ENCODE assay signal across 11 cellular contexts in the genomic region with DNA sequence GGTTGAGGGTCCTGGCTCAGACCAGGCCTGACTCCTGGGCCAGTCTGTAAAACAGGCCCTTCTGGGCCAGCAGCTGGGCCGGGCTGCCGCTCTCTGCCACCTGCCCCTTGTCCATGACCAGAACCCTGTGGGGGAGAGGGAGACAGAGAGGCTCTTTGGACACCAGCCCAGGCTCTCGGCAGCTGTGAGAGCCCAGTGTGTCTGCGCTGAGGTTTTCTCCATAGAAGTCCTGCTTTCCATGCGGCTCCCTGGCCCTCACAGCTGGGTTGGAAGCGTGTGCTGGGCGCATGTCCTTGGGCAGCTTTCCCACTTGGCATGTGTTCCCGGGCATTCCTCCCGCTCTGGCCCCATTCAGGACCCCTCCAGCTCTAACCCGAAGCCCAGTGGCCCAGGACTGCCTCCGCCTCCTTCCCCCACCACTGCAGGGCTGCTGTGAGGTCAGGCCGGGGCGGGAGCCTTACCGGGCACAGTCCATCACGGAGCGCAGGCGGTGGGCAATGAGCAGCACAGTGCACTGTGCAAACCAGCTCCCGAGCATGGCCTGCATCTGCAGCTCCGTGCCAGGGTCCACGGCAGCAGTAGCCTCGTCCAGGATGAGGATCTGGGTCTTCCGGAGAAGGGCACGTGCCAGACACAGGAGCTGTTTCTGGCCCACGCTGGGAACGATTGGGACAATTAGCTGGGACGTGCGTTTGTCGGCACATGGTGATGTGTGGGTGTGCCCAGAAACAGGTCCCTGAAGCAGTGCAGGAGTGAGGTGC.
DNase-seq lines count a peak whose midpoint lies in the region; ATAC-seq, FAIRE-seq and TF ChIP-seq lines count a peak whose summit lies in the region.
"Had no signal": no experiment of that assay in that cellular context is flagged by ENCODE, and none has a peak within 500 bp of the region (broad histone marks: within the 10 kb centered on the region; RNA-seq: fewer than 3 reads in every experiment).

No MANE protein-coding gene starts in this region.

- H3K36me3 ChIP-seq in pancreas: no peaks in the 10 kb centered on the region

- FAIRE-seq in pancreas (lab: Jason Lieb, UNC): no peak

- TF ChIP-seq CTCF in pancreas (IDR thresholded peaks at IDR 0.05): no peak

- H3K9me3 Mint-ChIP-seq in natural killer cell treated with Interleukin-12 subunit alpha and Interleukin-12 subunit beta and Interleukin-15 and Interleukin-18, amount 100 ng/mL, for 72 hours: no peaks in the 10 kb centered on the region
- H3K9me3 Mint-ChIP-seq: activated CD4-positive, alpha-beta T cell treated with anti-CD3 and anti-CD28 coated beads, Interleukin-2, amount 10 ng/mL, durations not matched to agents 7 days and 5 days; dendritic cell treated with granulocyte-macrophage colony-stimulating factor and Interleukin-4, amounts not matched to agents 40 ng/mL and 50 ng/mL, for 4 days; neural crest cell had no signal

- 17 to 18% methylated on average over 28 of the region's 28 CpGs for WGBS in pancreas, 2 donors

- peak overlapping the region; percentile 48 to 68 (median 61) for H3K27ac ChIP-seq in pancreas

- no peaks in the 10 kb centered on the region for H3K27me3 Mint-ChIP-seq in T-helper 17 cell
- H3K27me3 Mint-ChIP-seq in natural killer cell treated with Interleukin-12 subunit alpha and Interleukin-12 subunit beta and Interleukin-15 and Interleukin-18, amount 100 ng/mL, for 72 hours: peaks cover 0 to 4% of the 10 kb centered on the region in 2 donors
- H3K27me3 Mint-ChIP-seq: activated CD4-positive, alpha-beta T cell treated with anti-CD3 and anti-CD28 coated beads, Interleukin-2, amount 10 ng/mL, durations not matched to agents 7 days and 5 days; dendritic cell treated with granulocyte-macrophage colony-stimulating factor and Interleukin-4, amounts not matched to agents 40 ng/mL and 50 ng/mL, for 4 days had no signal

- intact Hi-C loops in Right ventricle myocardium inferior (cut with DNase I): no loop called here
- intact Hi-C loops in pancreas (cut with DNase I): no loop called here

- H3K27me3 ChIP-seq in pancreas: no peaks in the 10 kb centered on the region

- peak in 13 of 14 donors; percentile 19 to 88 (median 71) for DNase-seq in C1 segment of cervical spinal cord (lab: John Stamatoyannopoulos, UW)
- DNase-seq in T-helper 17 cell: no peak
- peak; percentile 76 for DNase-seq in Right ventricle myocardium inferior (ENCODE audit: missing footprints)
- peak; percentile 71 to 91 (median 82) for DNase-seq in pancreas
- no peak for DNase-seq in natural killer cell treated with Interleukin-12 subunit alpha and Interleukin-12 subunit beta and Interleukin-15 and Interleukin-18, amount 100 ng/mL, for 72 hours (ENCODE audit: low spot score)
- no peak for DNase-seq in stimulated activated CD4-positive, alpha-beta T cell treated with anti-CD3 and anti-CD28 coated beads, Interleukin-2, amount 100 ng/mL, for 48 hours
- DNase-seq: activated CD4-positive, alpha-beta T cell treated with anti-CD3 and anti-CD28 coated beads, Interleukin-2, amount 10 ng/mL, durations not matched to agents 7 days and 5 days had no signal

- peaks cover 3% of the 10 kb centered on the region for H3K36me3 Mint-ChIP-seq in T-helper 17 cell (ENCODE audit: low read depth)
- no peaks in the 10 kb centered on the region for H3K36me3 Mint-ChIP-seq in natural killer cell treated with Interleukin-12 subunit alpha and Interleukin-12 subunit beta and Interleukin-15 and Interleukin-18, amount 100 ng/mL, for 72 hours

- no peak overlapping the region for H3K27ac Mint-ChIP-seq in T-helper 17 cell
- no peak overlapping the region for H3K27ac Mint-ChIP-seq in natural killer cell treated with Interleukin-12 subunit alpha and Interleukin-12 subunit beta and Interleukin-15 and Interleukin-18, amount 100 ng/mL, for 72 hours
- H3K27ac Mint-ChIP-seq: activated CD4-positive, alpha-beta T cell treated with anti-CD3 and anti-CD28 coated beads, Interleukin-2, amount 10 ng/mL, durations not matched to agents 7 days and 5 days; dendritic cell treated with granulocyte-macrophage colony-stimulating factor and Interleukin-4, amounts not matched to agents 40 ng/mL and 50 ng/mL, for 4 days had no signal

- ATAC-seq in T-helper 17 cell (peak; percentile 17), Right ventricle myocardium inferior (peak; percentile 86), pancreas (peak; percentile 67 to 88 (median 82)), HG02973 (IDR thresholded peaks at IDR 0.05; ENCODE audit: unreplicated experiment) (no peak), GM19035 (IDR thresholded peaks at IDR 0.05; ENCODE audit: unreplicated experiment) (no peak)
- ATAC-seq in natural killer cell treated with Interleukin-12 subunit alpha and Interleukin-12 subunit beta and Interleukin-15 and Interleukin-18, amount 100 ng/mL, for 72 hours: no peak

- peaks cover 6 to 13% (median 9%) of the 10 kb centered on the region in 3 donors for H3K4me1 ChIP-seq in pancreas

- no peak overlapping the region for H3K4me3 Mint-ChIP-seq in T-helper 17 cell
- no peak overlapping the region for H3K4me3 Mint-ChIP-seq in natural killer cell treated with Interleukin-12 subunit alpha and Interleukin-12 subunit beta and Interleukin-15 and Interleukin-18, amount 100 ng/mL, for 72 hours
- H3K4me3 Mint-ChIP-seq: activated CD4-positive, alpha-beta T cell treated with anti-CD3 and anti-CD28 coated beads, Interleukin-2, amount 10 ng/mL, durations not matched to agents 7 days and 5 days; dendritic cell treated with granulocyte-macrophage colony-stimulating factor and Interleukin-4, amounts not matched to agents 40 ng/mL and 50 ng/mL, for 4 days; neural crest cell had no signal

- no peak overlapping the region for H3K4me3 ChIP-seq in pancreas

- no peaks in the 10 kb centered on the region for H3K9me3 ChIP-seq in T-helper 17 cell (ENCODE audit: control insufficient read depth, low read length, poor library complexity, severe bottlenecking)
- H3K9me3 ChIP-seq in pancreas: no peaks in the 10 kb centered on the region

- H3K4me1 Mint-ChIP-seq in T-helper 17 cell: peaks cover 4% of the 10 kb centered on the region
- no peaks in the 10 kb centered on the region for H3K4me1 Mint-ChIP-seq in natural killer cell treated with Interleukin-12 subunit alpha and Interleukin-12 subunit beta and Interleukin-15 and Interleukin-18, amount 100 ng/mL, for 72 hours (ENCODE audit: low read depth in 2 of 2)
- H3K4me1 Mint-ChIP-seq: activated CD4-positive, alpha-beta T cell treated with anti-CD3 and anti-CD28 coated beads, Interleukin-2, amount 10 ng/mL, durations not matched to agents 7 days and 5 days; neural crest cell had no signal

Comparison
In these comparisons a context has a peak if more than half of its experiments do, and no peak if none do; other contexts are left out.
1. DNase-seq: peak in C1 segment of cervical spinal cord (13 of 14), Right ventricle myocardium inferior (single experiment) and pancreas (6 of 6); none in T-helper 17 cell (0 of 3), natural killer cell treated with Interleukin-12 subunit alpha and Interleukin-12 subunit beta and Interleukin-15 and Interleukin-18, amount 100 ng/mL, for 72 hours (single experiment) and stimulated activated CD4-positive, alpha-beta T cell treated with anti-CD3 and anti-CD28 coated beads, Interleukin-2, amount 100 ng/mL, for 48 hours (0 of 2).
2. ATAC-seq: peak in T-helper 17 cell (single experiment), Right ventricle myocardium inferior (single experiment) and pancreas (4 of 4); none in HG02973 (single experiment), natural killer cell treated with Interleukin-12 subunit alpha and Interleukin-12 subunit beta and Interleukin-15 and Interleukin-18, amount 100 ng/mL, for 72 hours (0 of 2) and GM19035 (single experiment).